23 cellular contexts compared by ENCODE assay signal in genomic region chr11:72959998-72960731, GRCh38.
"Had no signal": no experiment of that assay in that cellular context is flagged by ENCODE, and none has a peak within 500 bp of the region (broad histone marks: within the 10 kb centered on the region; RNA-seq: fewer than 3 reads in every experiment).

No MANE protein-coding gene starts in this region.

- H3K9me3 Mint-ChIP-seq: activated naive CD4-positive, alpha-beta T cell treated with anti-CD3 and anti-CD28 coated beads, Interleukin-2, amount 50 U/mL, for 72 hours; activated T-helper 1 cell treated with anti-CD3 and anti-CD28 coated beads, Interleukin-12 subunit alpha, Interleukin-12 subunit beta, Interleukin-2, Interleukin-4 antibody, amounts not matched to agents 30 ng/mL and 10 ng/mL and 1 ng/mL, durations not matched to agents 14 hours and 24 hours and 36 hours; type B pancreatic cell had no signal

- H3K4me1 ChIP-seq: body of pancreas, parathyroid adenoma, suprapubic skin had no signal

- H3K27me3 ChIP-seq: body of pancreas, suprapubic skin had no signal

- DNase-seq: activated CD4-positive, alpha-beta T cell treated with anti-CD3 and anti-CD28 coated beads, Interleukin-2, amount 50 U/mL, for 4 hours; activated CD4-positive, CD25-positive, alpha-beta regulatory T cell treated with anti-CD3 and anti-CD28 coated beads, Interleukin-2, amount 50 U/mL, for 72 hours; activated gamma-delta T cell treated with Interleukin-2 at 50 U/mL for 16 hours; activated T-cell treated with anti-CD3 and anti-CD28 coated beads for 4 hours; amygdala; body of pancreas; central memory CD4-positive, alpha-beta T cell; foreskin melanocyte; kidney glomerular epithelial cell; mesenchymal stem cell; mucosa of descending colon; naive thymus-derived CD4-positive, alpha-beta T cell; stimulated activated CD4-positive, alpha-beta T cell treated with anti-CD3 and anti-CD28 coated beads, Interleukin-12 subunit alpha, Interleukin-12 subunit beta, amount 100 ng/mL, for 4 hours; stimulated activated CD4-positive, alpha-beta T cell treated with anti-CD3 and anti-CD28 coated beads, Interleukin-1b, Interleukin-23, amount 100 ng/mL, for 48 hours; stimulated activated CD8-positive, alpha-beta memory T cell treated with anti-CD3 and anti-CD28 coated beads, Interleukin-4, amount 100 ng/mL, for 48 hours; stimulated activated naive CD8-positive, alpha-beta T cell treated with anti-CD3 and anti-CD28 coated beads, Interleukin-15, amount 100 ng/mL, for 72 hours; T1000 had no signal

- H3K36me3 ChIP-seq: suprapubic skin had no signal

- H3K36me3 Mint-ChIP-seq: activated naive CD4-positive, alpha-beta T cell treated with anti-CD3 and anti-CD28 coated beads, Interleukin-2, amount 50 U/mL, for 72 hours; type B pancreatic cell had no signal

- H3K4me3 ChIP-seq: body of pancreas, coronary artery, mucosa of descending colon, suprapubic skin had no signal

- H3K27ac ChIP-seq: body of pancreas, coronary artery, parathyroid adenoma, suprapubic skin had no signal

- ATAC-seq: activated naive CD4-positive, alpha-beta T cell treated with anti-CD3 and anti-CD28 coated beads, Interleukin-2, amount 50 U/mL, for 72 hours; body of pancreas; mucosa of descending colon; naive thymus-derived CD4-positive, alpha-beta T cell; stimulated activated naive CD8-positive, alpha-beta T cell treated with anti-CD3 and anti-CD28 coated beads, Interleukin-15, amount 100 ng/mL, for 72 hours had no signal

- H3K27me3 Mint-ChIP-seq: naive thymus-derived CD4-positive, alpha-beta T cell; stimulated activated naive CD8-positive, alpha-beta T cell treated with anti-CD3 and anti-CD28 coated beads, Interleukin-15, amount 100 ng/mL, for 72 hours; type B pancreatic cell had no signal

- H3K4me3 Mint-ChIP-seq: activated T-helper 1 cell treated with anti-CD3 and anti-CD28 coated beads, Interleukin-12 subunit alpha, Interleukin-12 subunit beta, Interleukin-2, Interleukin-4 antibody, amounts not matched to agents 30 ng/mL and 10 ng/mL and 1 ng/mL, durations not matched to agents 14 hours and 24 hours and 36 hours; naive thymus-derived CD4-positive, alpha-beta T cell; stimulated activated naive CD8-positive, alpha-beta T cell treated with anti-CD3 and anti-CD28 coated beads, Interleukin-15, amount 100 ng/mL, for 72 hours; type B pancreatic cell had no signal

- H3K27ac Mint-ChIP-seq: activated naive CD4-positive, alpha-beta T cell treated with anti-CD3 and anti-CD28 coated beads, Interleukin-2, amount 50 U/mL, for 72 hours; activated T-helper 1 cell treated with anti-CD3 and anti-CD28 coated beads, Interleukin-12 subunit alpha, Interleukin-12 subunit beta, Interleukin-2, Interleukin-4 antibody, amounts not matched to agents 30 ng/mL and 10 ng/mL and 1 ng/mL, durations not matched to agents 14 hours and 24 hours and 36 hours; type B pancreatic cell had no signal

- H3K9me3 ChIP-seq: body of pancreas, mucosa of descending colon, suprapubic skin had no signal
